In genomic region chr10:104368406-104368805, GRCh38 we compare ENCODE assay signal across 21 cellular contexts. TPM values are rescaled to one million over a fixed set of nuclear protein-coding genes. Genes with fewer than 3 reads are reported as not detected.
"Had no signal": no experiment of that assay in that cellular context is flagged by ENCODE, and none has a peak within 500 bp of the region (broad histone marks: within the 10 kb centered on the region; RNA-seq: fewer than 3 reads in every experiment).

No MANE protein-coding gene starts in this region.

- H3K27ac ChIP-seq: brain microvascular endothelial cell, colonic mucosa had no signal

- H3K27me3 ChIP-seq: brain microvascular endothelial cell, colonic mucosa had no signal

- H3K4me3 ChIP-seq: colonic mucosa had no signal

- H3K9me3 ChIP-seq: colonic mucosa had no signal

- H3K36me3 ChIP-seq: brain microvascular endothelial cell, colonic mucosa had no signal

- H3K4me1 ChIP-seq: colonic mucosa had no signal

- DNase-seq: activated CD4-positive, alpha-beta memory T cell treated with anti-CD3 and anti-CD28 coated beads for 36 hours; activated CD4-positive, alpha-beta T cell treated with anti-CD3 and anti-CD28 coated beads, Interleukin-2, amount 10 ng/mL, durations not matched to agents 7 days and 5 days; activated CD4-positive, CD25-positive, alpha-beta regulatory T cell; activated gamma-delta T cell; activated naive CD4-positive, alpha-beta T cell treated with anti-CD3 and anti-CD28 coated beads for 36 hours; activated T-cell treated with anti-CD3 and anti-CD28 coated beads for 4 hours; activated T-cell treated with anti-CD3 and anti-CD28 coated beads, Interleukin-2, amount 50 U/mL, for 48 hours; amygdala; brain microvascular endothelial cell; cerebellar nuclear complex; colonic mucosa; KG1; NCI-H1092; NCI-H1417; NCI-H187; NCI-H226; NCI-H748 treated with DMSO at 0.1 percent for 48 hours; PC-3; SHP77 treated with DMSO at 0.1 percent for 48 hours; T-helper 17 cell; T-helper 9 cell had no signal

RNA-seq across cellular contexts. Expression of gene CFAP58, which starts 14.8 kb away (rescaled TPM):
- total RNA-seq: T-helper 17 cell had no signal
